16 cellular contexts compared by ENCODE assay signal in genomic region chr5:142823176-142823575, GRCh38. TPM values are rescaled to one million over a fixed set of nuclear protein-coding genes. Genes with fewer than 3 reads are reported as not detected.
DNase-seq lines count a peak whose midpoint lies in the region; ATAC-seq and TF ChIP-seq lines count a peak whose summit lies in the region.
"Had no signal": no experiment of that assay in that cellular context is flagged by ENCODE, and none has a peak within 500 bp of the region (broad histone marks: within the 10 kb centered on the region; RNA-seq: fewer than 3 reads in every experiment).

No MANE protein-coding gene starts in this region.

- H3K4me1 ChIP-seq in HEK293 (ENCODE audit: control insufficient read depth, insufficient read depth, low read length) (peaks cover 41% of the 10 kb centered on the region), ascending aorta (peaks cover 17 to 56% of the 10 kb centered on the region in 2 donors)

- CTCF ChIA-PET in HEK293 (lab: Yijun Ruan, JAX) = interaction anchor here (0.7 to 1.6 kb wide), 2 partner anchors 65 to 758 kb away, joined by 3 to 5 read pairs; no protein-coding TSS in a partner anchor
- CTCF ChIA-PET in WTC11 (lab: Charles Lee) = interaction anchor here (0.9 to 1.3 kb wide), 2 partner anchors 44 to 52 kb away, joined by 3 read pairs; partner anchors contain the start of gene ARHGAP26

- ATAC-seq in WTC11 (peak; percentile 83), GM21381 (IDR thresholded peaks at IDR 0.05; ENCODE audit: unreplicated experiment) (no peak)
- ATAC-seq in activated CD4-positive, CD25-positive, alpha-beta regulatory T cell treated with anti-CD3 and anti-CD28 coated beads, Interleukin-2, amount 50 U/mL, for 24 hours = no peak

- H3K27ac ChIP-seq in HEK293 (ENCODE audit: extremely low read depth, low read depth, low read length) (no peak overlapping the region), ascending aorta (no peak overlapping the region)
- H3K27ac ChIP-seq: epithelial cell of prostate had no signal

- no peaks in the 10 kb centered on the region for H3K27me3 ChIP-seq in ascending aorta

- H3K9me3 ChIP-seq in HEK293 (ENCODE audit: control insufficient read depth, insufficient read depth, low read depth, low read length) (no peaks in the 10 kb centered on the region), ascending aorta (no peaks in the 10 kb centered on the region)

- H3K36me3 Mint-ChIP-seq in WTC11 = no peaks in the 10 kb centered on the region
- H3K36me3 Mint-ChIP-seq: immature natural killer cell had no signal

- no peak overlapping the region for H3K4me3 ChIP-seq in HEK293 (ENCODE audit: low read depth, low read length)
- H3K4me3 ChIP-seq in ascending aorta = no peak overlapping the region

- intact Hi-C loops in ascending aorta (cut with DNase I) = no loop called here

- H3K27me3 Mint-ChIP-seq in WTC11 (ENCODE audit: low read depth) = no peaks in the 10 kb centered on the region

- DNase-seq in Caki2 (ENCODE audit: low read depth) (peak; percentile 56), WTC11 (ENCODE audit: low spot score) (no peak), left kidney (ENCODE audit: low read depth, low spot score) (peak; percentile 41), ascending aorta (ENCODE audit: low spot score in 2 of 2) (no peak)
- DNase-seq: activated effector memory CD4-positive, alpha-beta T cell treated with anti-CD3 and anti-CD28 coated beads, Interleukin-2, amount 50 U/mL, for 16 hours; AML-193; amygdala; GDM1; HCEC 1CT; immature natural killer cell; NCI-H510A treated with DMSO at 0.1 percent for 48 hours; retina had no signal

- H3K4me1 Mint-ChIP-seq in WTC11 = peaks cover 65% of the 10 kb centered on the region

- no peak overlapping the region for H3K4me3 Mint-ChIP-seq in WTC11
- H3K4me3 Mint-ChIP-seq: immature natural killer cell had no signal

- H3K36me3 ChIP-seq in HEK293 (ENCODE audit: control insufficient read depth in 2 of 2, insufficient read depth in 1 of 2, low read length in 2 of 2) (no peaks in the 10 kb centered on the region), ascending aorta (no peaks in the 10 kb centered on the region)

- no peaks in the 10 kb centered on the region for H3K9me3 Mint-ChIP-seq in WTC11
- H3K9me3 Mint-ChIP-seq: immature natural killer cell had no signal

- POLR2A ChIA-PET in HEK293 (lab: Yijun Ruan, JAX) = no interaction called here
- POLR2A ChIA-PET in WTC11 (lab: Charles Lee) = no interaction called here

- in situ Hi-C loops in Caki2 (cut with HindIII; ENCODE audit: low pct_unique_long_range_greater_than_20kb, low sequenced_read_pairs) = no loop called here

- no peak overlapping the region for H3K27ac Mint-ChIP-seq in WTC11

- TF ChIP-seq CTCF in HEK293 (tag by site-specific recombination; IDR thresholded peaks at IDR 0.05) = no peak
- TF ChIP-seq CTCF in WTC11 (IDR thresholded peaks at IDR 0.05) = no peak
- TF ChIP-seq CTCF in ascending aorta (IDR thresholded peaks at IDR 0.05) = no peak

TF ChIP-seq in HEK293, 187 proteins besides CTCF, POLR2A, EP300 and RAD21 (continues in another document):
- no peak for TF ChIP-seq IKZF3 (tag by site-specific recombination; IDR thresholded peaks at IDR 0.05)
- no peak for TF ChIP-seq HOXC10 (CRISPR knock-in tag; IDR thresholded peaks at IDR 0.05)
- TF ChIP-seq ZNF362 (tag by site-specific recombination; IDR thresholded peaks at IDR 0.05) = 0 out of 2 replicates have a peak, but pooled peaks have one; percentile 32
- peak; percentile 74 for TF ChIP-seq ZNF341 (tag by site-specific recombination; IDR thresholded peaks at IDR 0.05; ENCODE audit: low read depth)
- TF ChIP-seq, protein P1, sequence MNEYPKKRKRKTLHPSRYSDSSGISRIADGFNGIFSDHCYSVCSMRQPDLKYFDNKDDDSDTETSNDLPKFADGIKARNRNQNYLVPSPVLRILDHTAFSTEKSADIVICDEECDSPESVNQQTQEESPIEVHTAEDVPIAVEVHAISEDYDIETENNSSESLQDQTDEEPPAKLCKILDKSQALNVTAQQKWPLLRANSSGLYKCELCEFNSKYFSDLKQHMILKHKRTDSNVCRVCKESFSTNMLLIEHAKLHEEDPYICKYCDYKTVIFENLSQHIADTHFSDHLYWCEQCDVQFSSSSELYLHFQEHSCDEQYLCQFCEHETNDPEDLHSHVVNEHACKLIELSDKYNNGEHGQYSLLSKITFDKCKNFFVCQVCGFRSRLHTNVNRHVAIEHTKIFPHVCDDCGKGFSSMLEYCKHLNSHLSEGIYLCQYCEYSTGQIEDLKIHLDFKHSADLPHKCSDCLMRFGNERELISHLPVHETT (tag by site-specific recombination; IDR thresholded peaks at IDR 0.05) = no peak
- no peak for TF ChIP-seq ZNF24 (tag by site-specific recombination; IDR thresholded peaks at IDR 0.05)
- no peak for TF ChIP-seq ZNF513 (tag by site-specific recombination; IDR thresholded peaks at IDR 0.05)

TF ChIP-seq in WTC11, 78 proteins besides CTCF, POLR2A, EP300 and RAD21:
- TF ChIP-seq CREB1 (CRISPR knock-in tag; IDR thresholded peaks at IDR 0.05) (no peak), JUN (CRISPR knock-in tag; IDR thresholded peaks at IDR 0.05) (no peak), AFF4 (CRISPR knock-in tag; IDR thresholded peaks at IDR 0.05; ENCODE audit: borderline replicate concordance) (no peak), FOXP1 (CRISPR knock-in tag; IDR thresholded peaks at IDR 0.05; ENCODE audit: borderline replicate concordance) (no peak)
- TF ChIP-seq, protein P2, sequence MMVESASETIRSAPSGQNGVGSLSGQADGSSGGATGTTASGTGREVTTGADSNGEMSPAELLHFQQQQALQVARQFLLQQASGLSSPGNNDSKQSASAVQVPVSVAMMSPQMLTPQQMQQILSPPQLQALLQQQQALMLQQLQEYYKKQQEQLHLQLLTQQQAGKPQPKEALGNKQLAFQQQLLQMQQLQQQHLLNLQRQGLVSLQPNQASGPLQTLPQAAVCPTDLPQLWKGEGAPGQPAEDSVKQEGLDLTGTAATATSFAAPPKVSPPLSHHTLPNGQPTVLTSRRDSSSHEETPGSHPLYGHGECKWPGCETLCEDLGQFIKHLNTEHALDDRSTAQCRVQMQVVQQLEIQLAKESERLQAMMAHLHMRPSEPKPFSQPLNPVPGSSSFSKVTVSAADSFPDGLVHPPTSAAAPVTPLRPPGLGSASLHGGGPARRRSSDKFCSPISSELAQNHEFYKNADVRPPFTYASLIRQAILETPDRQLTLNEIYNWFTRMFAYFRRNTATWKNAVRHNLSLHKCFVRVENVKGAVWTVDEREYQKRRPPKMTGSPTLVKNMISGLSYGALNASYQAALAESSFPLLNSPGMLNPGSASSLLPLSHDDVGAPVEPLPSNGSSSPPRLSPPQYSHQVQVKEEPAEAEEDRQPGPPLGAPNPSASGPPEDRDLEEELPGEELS (CRISPR knock-in tag; IDR thresholded peaks at IDR 0.05) = no peak

RNA-seq across cellular contexts. Expression of gene ARHGAP26, which starts 53.0 kb away (rescaled TPM):
- total RNA-seq in Caki2 (2014; rRNA removed; shearing (Covaris generic); ENCODE audit: low replicate concordance) = 32.4 and 38.3 TPM in 2 replicates
- total RNA-seq in WTC11 (2021) = 19.1 to 22.3 TPM (median 21.8 TPM) in 3 replicates
- total RNA-seq in ascending aorta = 34.9 TPM

Comparison
In these comparisons a context has a peak if more than half of its experiments do, and no peak if none do; other contexts are left out.
1. DNase-seq: peak in Caki2 (single experiment) and left kidney (single experiment); none in WTC11 (single experiment) and ascending aorta (0 of 2).